In the genomic region with DNA sequence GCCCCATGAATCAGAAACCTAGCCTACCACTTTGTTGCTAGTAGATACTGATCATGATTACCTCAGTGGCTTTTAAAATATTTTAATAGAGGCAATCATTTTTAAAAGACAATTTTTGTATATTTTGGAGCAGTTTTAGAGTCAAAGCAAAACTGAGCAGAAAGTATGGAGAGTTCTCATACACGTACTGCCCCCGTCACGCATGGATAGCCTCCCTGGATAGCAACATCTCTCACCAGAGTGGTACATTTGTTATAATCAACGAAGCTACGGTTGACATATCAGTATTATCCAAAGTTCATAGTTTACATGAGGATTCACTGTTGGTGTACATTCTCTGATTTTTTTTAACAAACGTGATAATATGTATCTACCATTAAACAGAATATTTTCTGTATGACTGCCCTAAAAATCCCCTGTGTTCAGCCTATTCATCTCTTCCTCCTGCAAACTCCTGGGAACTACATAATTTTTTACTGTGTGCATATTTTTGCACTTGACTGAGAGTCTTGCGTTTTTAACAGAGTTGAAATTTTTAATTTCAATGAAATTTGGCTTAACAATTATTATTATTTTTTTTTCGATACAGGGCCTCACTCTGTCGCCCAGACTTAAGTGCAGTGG, we compare ENCODE assay signal across 16 cellular contexts.
"Had no signal": no experiment of that assay in that cellular context is flagged by ENCODE, and none has a peak within 500 bp of the region (broad histone marks: within the 10 kb centered on the region; RNA-seq: fewer than 3 reads in every experiment).

No MANE protein-coding gene starts in this region.

- H3K4me1 ChIP-seq: esophagus muscularis mucosa, gastrocnemius medialis, psoas muscle, right lobe of liver, upper lobe of left lung, uterus had no signal

- DNase-seq: effector memory CD8-positive, alpha-beta T cell; gastrocnemius medialis; glutamatergic neuron; islet precursor cell; mucosa of descending colon; naive thymus-derived CD8-positive, alpha-beta T cell; psoas muscle; retina; right lobe of liver; stimulated activated naive CD4-positive, alpha-beta T cell treated with Interleukin-2 at 50 U/mL for 16 hours; upper lobe of left lung; uterus had no signal

- H3K27ac ChIP-seq: epithelial cell of prostate, esophagus muscularis mucosa, gastrocnemius medialis, neutrophil, psoas muscle, right lobe of liver, upper lobe of left lung, uterus had no signal

- H3K9me3 ChIP-seq: esophagus muscularis mucosa, gastrocnemius medialis, mucosa of descending colon, neutrophil, psoas muscle, right lobe of liver, upper lobe of left lung, uterus had no signal

- H3K4me3 ChIP-seq: esophagus muscularis mucosa, gastrocnemius medialis, mucosa of descending colon, psoas muscle, right lobe of liver, upper lobe of left lung, uterus had no signal

- H3K36me3 ChIP-seq: esophagus muscularis mucosa, gastrocnemius medialis, neutrophil, right lobe of liver, upper lobe of left lung had no signal

- ATAC-seq: effector memory CD8-positive, alpha-beta T cell; gastrocnemius medialis; left lobe of liver; mucosa of descending colon; naive thymus-derived CD8-positive, alpha-beta T cell; psoas muscle; right lobe of liver had no signal

- H3K27me3 ChIP-seq: esophagus muscularis mucosa, gastrocnemius medialis, neutrophil, right lobe of liver, upper lobe of left lung, uterus had no signal
